Comparison of ENCODE assay signal across 29 cellular contexts in the genomic region with DNA sequence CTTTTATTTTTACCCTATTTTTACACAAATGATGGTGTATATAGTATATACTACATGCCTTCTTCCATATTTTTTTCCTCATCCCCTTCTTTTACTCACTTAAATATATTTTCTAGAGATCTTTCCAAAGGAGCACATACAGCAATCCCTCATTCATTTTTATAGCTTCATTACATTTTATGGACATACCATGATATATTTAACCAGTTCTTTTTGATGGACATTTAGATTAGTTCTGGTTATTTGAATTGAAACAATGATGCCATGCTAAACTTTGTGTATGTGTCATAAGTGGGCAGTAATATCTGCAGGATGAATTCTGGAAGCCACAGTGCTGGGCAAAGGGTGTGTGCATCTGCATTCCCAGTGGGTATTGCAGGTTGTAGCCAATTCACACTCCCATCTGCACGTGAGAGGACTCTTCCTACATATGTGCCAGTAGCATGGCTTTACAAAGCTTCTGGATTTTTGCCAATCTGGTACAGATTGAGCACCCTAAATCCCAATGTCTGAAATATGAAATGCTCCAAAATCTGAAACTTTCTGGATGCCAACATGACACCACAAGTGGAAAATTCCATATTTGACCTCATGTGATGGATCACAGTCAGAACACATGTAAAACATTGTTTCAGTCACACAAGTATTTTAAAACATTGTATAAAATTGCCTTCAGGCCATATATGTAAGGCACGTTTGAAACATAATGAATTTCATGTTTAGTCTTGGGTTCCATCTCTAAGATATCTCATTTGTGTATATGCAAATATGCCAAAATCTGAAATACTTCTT.
A peak's percentile ranks its signal among the peaks of the same experiment; 100 is the strongest.
DNase-seq lines count a peak whose midpoint lies in the region; ATAC-seq, FAIRE-seq and TF ChIP-seq lines count a peak whose summit lies in the region.
"Had no signal": no experiment of that assay in that cellular context is flagged by ENCODE, and none has a peak within 500 bp of the region (broad histone marks: within the 10 kb centered on the region; RNA-seq: fewer than 3 reads in every experiment).

No MANE protein-coding gene starts in this region.

- H3K9ac ChIP-seq in HCT116 (ENCODE audit: low read length) (no peak overlapping the region), trophoblast cell (ENCODE audit: low read length) (peak overlapping the region; percentile 25)
- H3K9ac ChIP-seq: BLaER1, GM23248 had no signal

- peaks cover 24% of the 10 kb centered on the region for H3K4me1 Mint-ChIP-seq in activated T-cell treated with anti-CD3 and anti-CD28 coated beads, Interleukin-2, amount 50 U/mL, for 72 hours (ENCODE audit: low read depth)

- H3K9me2 ChIP-seq in HCT116 (ENCODE audit: insufficient read depth): no peaks in the 10 kb centered on the region

- no peak overlapping the region for H2BK5ac ChIP-seq in trophoblast cell (ENCODE audit: low read depth, low read length, poor library complexity)

- H3K36me3 Mint-ChIP-seq in activated T-cell treated with anti-CD3 and anti-CD28 coated beads, Interleukin-2, amount 50 U/mL, for 72 hours (ENCODE audit: insufficient read depth in 2 of 2): peaks cover 0 to 7% of the 10 kb centered on the region in 2 donors

- H3K27ac Mint-ChIP-seq in activated T-cell treated with anti-CD3 and anti-CD28 coated beads, Interleukin-2, amount 50 U/mL, for 72 hours: peak overlapping the region; percentile 42
- H3K27ac Mint-ChIP-seq: H9 had no signal

- H4K20me1 ChIP-seq in HCT116 (ENCODE audit: insufficient read depth): no peaks in the 10 kb centered on the region; the same call in 1 of the 2 replicates

- in situ Hi-C loops in Panc1 (cut with HindIII; ENCODE audit: low pct_unique_long_range_greater_than_20kb, low sequenced_read_pairs): no loop called here

- H4K12ac ChIP-seq in trophoblast cell (ENCODE audit: low read depth, low read length): no peak overlapping the region

- TF ChIP-seq CTCF in HCT116 (IDR thresholded peaks at IDR 0.05 in 2 of 3, conservative IDR thresholded peaks at IDR 0.05 in 1 of 3; ENCODE audit: borderline replicate concordance in 1 of 3, insufficient read depth in 1 of 3, low read depth in 2 of 3, low read length in 2 of 3) (no peak), Panc1 (IDR thresholded peaks at IDR 0.05) (no peak)

- no peaks in the 10 kb centered on the region for H3K9me3 Mint-ChIP-seq in activated T-cell treated with anti-CD3 and anti-CD28 coated beads, Interleukin-2, amount 50 U/mL, for 72 hours
- H3K9me3 Mint-ChIP-seq: CD4-positive, alpha-beta memory T cell; H9; IgD-negative memory B cell had no signal

- WGBS in trophoblast cell (ENCODE audit: extremely low coverage, insufficient coverage, insufficient read length): no CpG with 5 or more reads among the region's 2 CpGs

- RAD21 ChIA-PET in HCT116 (lab: Charles Lee; ENCODE audit: low non-redundant PET in 1 of 2, low total read pairs in 2 of 2, uncharacterized antibody in 2 of 2, unreplicated experiment in 2 of 2): no interaction called here

- BruUV-seq in HCT116 (replicated peaks; lab: Mats Ljungman, UMichigan) (TSS peak; percentile 25), Panc1 (replicated peaks; lab: Mats Ljungman, UMichigan) (TSS peak; percentile 40)

- no peaks in the 10 kb centered on the region for H3K9me3 ChIP-seq in HCT116 (ENCODE audit: control insufficient read depth in 1 of 2, insufficient read depth in 1 of 2, low read depth in 1 of 2, low read length in 2 of 2)
- no peaks in the 10 kb centered on the region for H3K9me3 ChIP-seq in Panc1 (ENCODE audit: control insufficient read depth, insufficient read depth, low read depth, low read length)
- no peaks in the 10 kb centered on the region for H3K9me3 ChIP-seq in trophoblast cell (ENCODE audit: insufficient read depth, low read depth, low read length)
- H3K9me3 ChIP-seq: BLaER1, Caco-2, SJSA1 had no signal

- no peak overlapping the region for H3K18ac ChIP-seq in trophoblast cell (ENCODE audit: low read length)

- no peak overlapping the region for H3K27ac ChIP-seq in HCT116 (ENCODE audit: low read depth, low read length)
- no peak overlapping the region for H3K27ac ChIP-seq in Panc1 (ENCODE audit: low read length)
- no peak overlapping the region for H3K27ac ChIP-seq in trophoblast cell (ENCODE audit: low read depth, low read length)
- H3K27ac ChIP-seq: BLaER1, GM23248, PC-9, SJSA1 had no signal

- H3K27me3 Mint-ChIP-seq in activated T-cell treated with anti-CD3 and anti-CD28 coated beads, Interleukin-2, amount 50 U/mL, for 72 hours (ENCODE audit: low read depth): no peaks in the 10 kb centered on the region
- H3K27me3 Mint-ChIP-seq: CD4-positive, alpha-beta memory T cell; IgD-negative memory B cell had no signal

- no peak for ATAC-seq in activated T-cell treated with anti-CD3 and anti-CD28 coated beads, Interleukin-2, amount 50 U/mL, for 72 hours (replicated peaks in 1 of 2)
- ATAC-seq in HCT116: no peak
- ATAC-seq in Panc1: no peak
- no peak for ATAC-seq in HG03135 (IDR thresholded peaks at IDR 0.05; ENCODE audit: unreplicated experiment)

- H2AK5ac ChIP-seq in trophoblast cell (ENCODE audit: low read length): no peak overlapping the region

- FAIRE-seq in H54 (lab: Jason Lieb, UNC): no peak
- FAIRE-seq: GM18507 had no signal

- H3K4ac ChIP-seq in trophoblast cell (ENCODE audit: low read depth, low read length): no peak overlapping the region

- no peak overlapping the region for H3K14ac ChIP-seq in trophoblast cell (ENCODE audit: low read length)

- H3K4me1 ChIP-seq in HCT116 (ENCODE audit: control insufficient read depth in 1 of 2, insufficient read depth in 2 of 2, low read length in 2 of 2): no peaks in the 10 kb centered on the region
- H3K4me1 ChIP-seq in Panc1 (ENCODE audit: control insufficient read depth, insufficient read depth, low read length): no peaks in the 10 kb centered on the region; the same call in 1 of the 2 replicates
- peaks cover 0 to under 1% of the 10 kb centered on the region in 2 experiments for H3K4me1 ChIP-seq in trophoblast cell (ENCODE audit: control insufficient read depth in 1 of 2, insufficient read depth in 2 of 2, low read length in 2 of 2)
- H3K4me1 ChIP-seq: Caco-2, SJSA1 had no signal

- CTCF ChIA-PET in HCT116 (lab: Charles Lee): no interaction called here
- CTCF ChIA-PET in Panc1 (lab: Charles Lee): no interaction called here

- no peak overlapping the region for H2BK12ac ChIP-seq in trophoblast cell (ENCODE audit: low read length)

- H3K4me3 Mint-ChIP-seq in activated T-cell treated with anti-CD3 and anti-CD28 coated beads, Interleukin-2, amount 50 U/mL, for 72 hours: no peak overlapping the region
- H3K4me3 Mint-ChIP-seq: CD4-positive, alpha-beta memory T cell; H9; IgD-negative memory B cell had no signal

- peak overlapping the region; percentile 99 for H3K23ac ChIP-seq in trophoblast cell (ENCODE audit: low read length)

- no peaks in the 10 kb centered on the region for H3K79me1 ChIP-seq in trophoblast cell (ENCODE audit: low read length)

- TF ChIP-seq RAD21 in HCT116 (IDR thresholded peaks at IDR 0.05; ENCODE audit: low read depth): no peak

- no peak overlapping the region for H3K4me3 ChIP-seq in HCT116 (replicated peaks in 1 of 2; ENCODE audit: low read depth in 1 of 2, low read length in 2 of 2)
- no peak overlapping the region for H3K4me3 ChIP-seq in Panc1 (ENCODE audit: low read depth in 2 of 2, low read length in 2 of 2)
- H3K4me3 ChIP-seq in trophoblast cell (ENCODE audit: low read depth, low read length): no peak overlapping the region
- H3K4me3 ChIP-seq: BLaER1, GM23248, PC-9, SJSA1 had no signal

- peaks cover 14% of the 10 kb centered on the region; the same call in 1 of the 2 replicates for H3K79me2 ChIP-seq in HCT116 (ENCODE audit: insufficient read depth, low read length)
- H3K79me2 ChIP-seq in trophoblast cell (ENCODE audit: control insufficient read depth, insufficient read depth, low read length, poor library complexity): no peaks in the 10 kb centered on the region

- POLR2A ChIA-PET in HCT116 (lab: Charles Lee) (no interaction called here), Panc1 (lab: Charles Lee) (no interaction called here)

- intact Hi-C loops in HCT116 (cut with micrococcal nuclease): no loop called here
- intact Hi-C loops in Panc1 (cut with micrococcal nuclease; ENCODE audit: unreplicated experiment): no loop called here

- no peaks in the 10 kb centered on the region for H3K36me3 ChIP-seq in HCT116 (ENCODE audit: control insufficient read depth in 1 of 2, insufficient read depth in 2 of 2, low read length in 2 of 2)
- H3K36me3 ChIP-seq in Panc1 (ENCODE audit: control insufficient read depth, insufficient read depth, low read length): 0 out of 2 replicates have a peak, but pooled peaks cover 3% of the 10 kb centered on the region
- H3K36me3 ChIP-seq in trophoblast cell (ENCODE audit: control insufficient read depth in 1 of 2, insufficient read depth in 2 of 2, low read length in 2 of 2): peaks cover 2 to 5% of the 10 kb centered on the region in 2 experiments

- no peak for TF ChIP-seq POLR2A in HCT116 (IDR thresholded peaks at IDR 0.05; ENCODE audit: borderline replicate concordance, extremely low read depth, insufficient read depth, insufficient read length)
- TF ChIP-seq POLR2A in H54 (IDR thresholded peaks at IDR 0.05; ENCODE audit: low read depth, low read length): no peak

- no peak overlapping the region for H4K8ac ChIP-seq in trophoblast cell (ENCODE audit: low read depth, low read length)

- H3K27me3 ChIP-seq in HCT116 (ENCODE audit: insufficient read depth, low read length): no peaks in the 10 kb centered on the region
- no peaks in the 10 kb centered on the region for H3K27me3 ChIP-seq in Panc1 (ENCODE audit: control insufficient read depth, insufficient read depth, low read length)
- no peaks in the 10 kb centered on the region for H3K27me3 ChIP-seq in trophoblast cell (ENCODE audit: insufficient read depth, low read length)
- H3K27me3 ChIP-seq: BLaER1, SJSA1 had no signal

- H2AFZ ChIP-seq in HCT116 (ENCODE audit: low read depth, low read length, poor library complexity, severe bottlenecking) (no peak overlapping the region), trophoblast cell (ENCODE audit: insufficient read depth, low read length, poor library complexity) (no peak overlapping the region)
- H2AFZ ChIP-seq: GM23248, PC-9 had no signal

- no peak overlapping the region for H4K91ac ChIP-seq in trophoblast cell (ENCODE audit: low read depth, low read length)

- H2BK120ac ChIP-seq in trophoblast cell (ENCODE audit: insufficient read depth, low read length, poor library complexity): no peak overlapping the region

- no peak for DNase-seq in activated T-cell treated with anti-CD3 and anti-CD28 coated beads, Interleukin-2, amount 50 U/mL, for 72 hours
- DNase-seq in activated T-cell treated with anti-CD3 and anti-CD28 coated beads for 4 hours: no peak
- DNase-seq in HCT116 (ENCODE audit: low read depth, low spot score): no peak
- no peak for DNase-seq in Panc1 (ENCODE audit: low read depth, low spot score)
- DNase-seq in trophoblast cell: peak in 1 of 2 donors; percentile 28
- no peak for DNase-seq in stimulated activated CD8-positive, alpha-beta memory T cell treated with anti-CD3 and anti-CD28 coated beads, Interleukin-4, amount 100 ng/mL, for 48 hours
- no peak for DNase-seq in H54 (ENCODE audit: insufficient read length, low spot score)
- DNase-seq: 8988T; ACHN; Caco-2; CD4-positive, alpha-beta memory T cell; EL; GF-D8; GM23248; H9; NCI-H1105; NCI-H1436 treated with DMSO at 0.1 percent for 48 hours; NCI-H187 treated with DMSO at 0.1 percent for 48 hours; NCI-H524; NCI-H774; PC-9; Right ventricle myocardium superior; RPMI8226; T-helper 1 cell had no signal

- H3K4me2 ChIP-seq in HCT116 (ENCODE audit: low read length) (no peak overlapping the region), trophoblast cell (ENCODE audit: low read length) (no peak overlapping the region)
- H3K4me2 ChIP-seq: BLaER1, PC-9 had no signal
